Comparison of ENCODE assay signal across 1 cellular context in the genomic region with DNA sequence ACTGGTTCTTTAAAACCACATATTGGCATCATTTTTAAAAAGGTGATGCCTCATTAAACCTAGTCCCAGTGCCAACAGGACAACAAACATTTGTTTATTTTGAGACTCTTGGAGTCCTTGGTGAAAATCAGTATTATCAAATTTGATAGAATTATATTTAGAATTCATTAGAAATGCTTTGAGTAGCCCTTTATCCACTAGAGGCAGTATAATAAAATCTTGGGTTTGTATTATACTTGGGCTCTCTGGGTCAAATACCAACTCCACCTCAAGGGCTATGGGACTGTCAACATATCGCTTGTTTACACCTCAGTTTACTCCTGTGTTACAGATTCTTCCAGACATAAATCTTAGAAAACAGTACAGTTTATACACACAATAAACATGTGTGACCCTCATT.
TF ChIP-seq lines count a peak whose summit lies in the region.

No MANE protein-coding gene starts in this region.

TF ChIP-seq in GM23338, 12 proteins besides CTCF, POLR2A, EP300 and RAD21 (continued from another document):
- TF ChIP-seq, protein P1, sequence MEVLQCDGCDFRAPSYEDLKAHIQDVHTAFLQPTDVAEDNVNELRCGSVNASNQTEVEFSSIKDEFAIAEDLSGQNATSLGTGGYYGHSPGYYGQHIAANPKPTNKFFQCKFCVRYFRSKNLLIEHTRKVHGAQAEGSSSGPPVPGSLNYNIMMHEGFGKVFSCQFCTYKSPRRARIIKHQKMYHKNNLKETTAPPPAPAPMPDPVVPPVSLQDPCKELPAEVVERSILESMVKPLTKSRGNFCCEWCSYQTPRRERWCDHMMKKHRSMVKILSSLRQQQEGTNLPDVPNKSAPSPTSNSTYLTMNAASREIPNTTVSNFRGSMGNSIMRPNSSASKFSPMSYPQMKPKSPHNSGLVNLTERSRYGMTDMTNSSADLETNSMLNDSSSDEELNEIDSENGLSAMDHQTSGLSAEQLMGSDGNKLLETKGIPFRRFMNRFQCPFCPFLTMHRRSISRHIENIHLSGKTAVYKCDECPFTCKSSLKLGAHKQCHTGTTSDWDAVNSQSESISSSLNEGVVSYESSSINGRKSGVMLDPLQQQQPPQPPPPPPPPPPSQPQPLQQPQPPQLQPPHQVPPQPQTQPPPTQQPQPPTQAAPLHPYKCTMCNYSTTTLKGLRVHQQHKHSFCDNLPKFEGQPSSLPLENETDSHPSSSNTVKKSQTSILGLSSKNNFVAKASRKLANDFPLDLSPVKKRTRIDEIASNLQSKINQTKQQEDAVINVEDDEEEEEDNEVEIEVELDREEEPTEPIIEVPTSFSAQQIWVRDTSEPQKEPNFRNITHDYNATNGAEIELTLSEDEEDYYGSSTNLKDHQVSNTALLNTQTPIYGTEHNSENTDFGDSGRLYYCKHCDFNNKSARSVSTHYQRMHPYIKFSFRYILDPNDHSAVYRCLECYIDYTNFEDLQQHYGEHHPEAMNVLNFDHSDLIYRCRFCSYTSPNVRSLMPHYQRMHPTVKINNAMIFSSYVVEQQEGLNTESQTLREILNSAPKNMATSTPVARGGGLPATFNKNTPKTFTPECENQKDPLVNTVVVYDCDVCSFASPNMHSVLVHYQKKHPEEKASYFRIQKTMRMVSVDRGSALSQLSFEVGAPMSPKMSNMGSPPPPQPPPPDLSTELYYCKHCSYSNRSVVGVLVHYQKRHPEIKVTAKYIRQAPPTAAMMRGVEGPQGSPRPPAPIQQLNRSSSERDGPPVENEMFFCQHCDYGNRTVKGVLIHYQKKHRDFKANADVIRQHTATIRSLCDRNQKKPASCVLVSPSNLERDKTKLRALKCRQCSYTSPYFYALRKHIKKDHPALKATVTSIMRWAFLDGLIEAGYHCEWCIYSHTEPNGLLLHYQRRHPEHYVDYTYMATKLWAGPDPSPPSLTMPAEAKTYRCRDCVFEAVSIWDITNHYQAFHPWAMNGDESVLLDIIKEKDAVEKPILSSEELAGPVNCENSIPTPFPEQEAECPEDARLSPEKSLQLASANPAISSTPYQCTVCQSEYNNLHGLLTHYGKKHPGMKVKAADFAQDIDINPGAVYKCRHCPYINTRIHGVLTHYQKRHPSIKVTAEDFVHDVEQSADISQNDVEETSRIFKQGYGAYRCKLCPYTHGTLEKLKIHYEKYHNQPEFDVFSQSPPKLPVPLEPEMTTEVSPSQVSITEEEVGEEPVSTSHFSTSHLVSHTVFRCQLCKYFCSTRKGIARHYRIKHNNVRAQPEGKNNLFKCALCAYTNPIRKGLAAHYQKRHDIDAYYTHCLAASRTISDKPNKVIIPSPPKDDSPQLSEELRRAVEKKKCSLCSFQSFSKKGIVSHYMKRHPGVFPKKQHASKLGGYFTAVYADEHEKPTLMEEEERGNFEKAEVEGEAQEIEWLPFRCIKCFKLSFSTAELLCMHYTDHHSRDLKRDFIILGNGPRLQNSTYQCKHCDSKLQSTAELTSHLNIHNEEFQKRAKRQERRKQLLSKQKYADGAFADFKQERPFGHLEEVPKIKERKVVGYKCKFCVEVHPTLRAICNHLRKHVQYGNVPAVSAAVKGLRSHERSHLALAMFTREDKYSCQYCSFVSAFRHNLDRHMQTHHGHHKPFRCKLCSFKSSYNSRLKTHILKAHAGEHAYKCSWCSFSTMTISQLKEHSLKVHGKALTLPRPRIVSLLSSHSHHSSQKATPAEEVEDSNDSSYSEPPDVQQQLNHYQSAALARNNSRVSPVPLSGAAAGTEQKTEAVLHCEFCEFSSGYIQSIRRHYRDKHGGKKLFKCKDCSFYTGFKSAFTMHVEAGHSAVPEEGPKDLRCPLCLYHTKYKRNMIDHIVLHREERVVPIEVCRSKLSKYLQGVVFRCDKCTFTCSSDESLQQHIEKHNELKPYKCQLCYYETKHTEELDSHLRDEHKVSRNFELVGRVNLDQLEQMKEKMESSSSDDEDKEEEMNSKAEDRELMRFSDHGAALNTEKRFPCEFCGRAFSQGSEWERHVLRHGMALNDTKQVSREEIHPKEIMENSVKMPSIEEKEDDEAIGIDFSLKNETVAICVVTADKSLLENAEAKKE (CRISPR knock-in tag; IDR thresholded peaks at IDR 0.05): no peak
- TF ChIP-seq POLR2AphosphoS5 (IDR thresholded peaks at IDR 0.05; ENCODE audit: low read depth) (no peak), EZH2phosphoT487 (IDR thresholded peaks at IDR 0.05; ENCODE audit: unreplicated experiment) (no peak), ZNF114 (CRISPR knock-in tag; IDR thresholded peaks at IDR 0.05) (no peak), CREB1 (CRISPR knock-in tag; IDR thresholded peaks at IDR 0.05; ENCODE audit: low read depth) (no peak), NANOG (IDR thresholded peaks at IDR 0.05; ENCODE audit: borderline replicate concordance) (no peak)
- TF ChIP-seq, protein P2, sequence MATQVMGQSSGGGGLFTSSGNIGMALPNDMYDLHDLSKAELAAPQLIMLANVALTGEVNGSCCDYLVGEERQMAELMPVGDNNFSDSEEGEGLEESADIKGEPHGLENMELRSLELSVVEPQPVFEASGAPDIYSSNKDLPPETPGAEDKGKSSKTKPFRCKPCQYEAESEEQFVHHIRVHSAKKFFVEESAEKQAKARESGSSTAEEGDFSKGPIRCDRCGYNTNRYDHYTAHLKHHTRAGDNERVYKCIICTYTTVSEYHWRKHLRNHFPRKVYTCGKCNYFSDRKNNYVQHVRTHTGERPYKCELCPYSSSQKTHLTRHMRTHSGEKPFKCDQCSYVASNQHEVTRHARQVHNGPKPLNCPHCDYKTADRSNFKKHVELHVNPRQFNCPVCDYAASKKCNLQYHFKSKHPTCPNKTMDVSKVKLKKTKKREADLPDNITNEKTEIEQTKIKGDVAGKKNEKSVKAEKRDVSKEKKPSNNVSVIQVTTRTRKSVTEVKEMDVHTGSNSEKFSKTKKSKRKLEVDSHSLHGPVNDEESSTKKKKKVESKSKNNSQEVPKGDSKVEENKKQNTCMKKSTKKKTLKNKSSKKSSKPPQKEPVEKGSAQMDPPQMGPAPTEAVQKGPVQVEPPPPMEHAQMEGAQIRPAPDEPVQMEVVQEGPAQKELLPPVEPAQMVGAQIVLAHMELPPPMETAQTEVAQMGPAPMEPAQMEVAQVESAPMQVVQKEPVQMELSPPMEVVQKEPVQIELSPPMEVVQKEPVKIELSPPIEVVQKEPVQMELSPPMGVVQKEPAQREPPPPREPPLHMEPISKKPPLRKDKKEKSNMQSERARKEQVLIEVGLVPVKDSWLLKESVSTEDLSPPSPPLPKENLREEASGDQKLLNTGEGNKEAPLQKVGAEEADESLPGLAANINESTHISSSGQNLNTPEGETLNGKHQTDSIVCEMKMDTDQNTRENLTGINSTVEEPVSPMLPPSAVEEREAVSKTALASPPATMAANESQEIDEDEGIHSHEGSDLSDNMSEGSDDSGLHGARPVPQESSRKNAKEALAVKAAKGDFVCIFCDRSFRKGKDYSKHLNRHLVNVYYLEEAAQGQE (IDR thresholded peaks at IDR 0.05; ENCODE audit: unreplicated experiment): no peak
- TF ChIP-seq, protein P3, sequence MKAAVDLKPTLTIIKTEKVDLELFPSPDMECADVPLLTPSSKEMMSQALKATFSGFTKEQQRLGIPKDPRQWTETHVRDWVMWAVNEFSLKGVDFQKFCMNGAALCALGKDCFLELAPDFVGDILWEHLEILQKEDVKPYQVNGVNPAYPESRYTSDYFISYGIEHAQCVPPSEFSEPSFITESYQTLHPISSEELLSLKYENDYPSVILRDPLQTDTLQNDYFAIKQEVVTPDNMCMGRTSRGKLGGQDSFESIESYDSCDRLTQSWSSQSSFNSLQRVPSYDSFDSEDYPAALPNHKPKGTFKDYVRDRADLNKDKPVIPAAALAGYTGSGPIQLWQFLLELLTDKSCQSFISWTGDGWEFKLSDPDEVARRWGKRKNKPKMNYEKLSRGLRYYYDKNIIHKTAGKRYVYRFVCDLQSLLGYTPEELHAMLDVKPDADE (IDR thresholded peaks at IDR 0.05): no peak
